In genomic region chr9:35700942-35701341, GRCh38 we compare ENCODE assay signal across 21 cellular contexts.
"Had no signal": no experiment of that assay in that cellular context is flagged by ENCODE, and none has a peak within 500 bp of the region (broad histone marks: within the 10 kb centered on the region; RNA-seq: fewer than 3 reads in every experiment).

No MANE protein-coding gene starts in this region.

- H3K4me1 ChIP-seq: SJCRH30 had no signal

- H3K9me3 ChIP-seq: adrenal gland, body of pancreas, SJCRH30, SK-N-SH had no signal

- H3K4me3 ChIP-seq: adrenal gland, body of pancreas, SJCRH30 had no signal

- FAIRE-seq: bronchial epithelial cell had no signal

- H3K27ac ChIP-seq: body of pancreas, SJCRH30, WERI-Rb-1 had no signal

- DNase-seq: activated CD4-positive, alpha-beta T cell treated with anti-CD3 and anti-CD28 coated beads for 4 hours; activated CD8-positive, alpha-beta memory T cell treated with anti-CD3 and anti-CD28 coated beads, Interleukin-2, amount 50 U/mL, for 4 hours; activated CD8-positive, alpha-beta T cell treated with anti-CD3 and anti-CD28 coated beads for 36 hours; activated naive CD4-positive, alpha-beta T cell treated with anti-CD3 and anti-CD28 coated beads, Interleukin-2, amount 50 U/mL, for 16 hours; activated naive CD8-positive, alpha-beta T cell treated with anti-CD3 and anti-CD28 coated beads, Interleukin-2, amount 10 ng/mL, durations not matched to agents 7 days and 5 days; body of pancreas; IMR-90; KG1; NCI-H1092; NCI-H1417; NCI-H1930; NCI-H2171; NCI-H2227 treated with DMSO at 0.1 percent for 48 hours; NCI-H526; NCI-H774; SJCRH30; SK-N-SH; T-helper 1 cell; WERI-Rb-1 had no signal

- H3K4me2 ChIP-seq: SK-N-SH had no signal

- H3K27me3 ChIP-seq: adrenal gland, body of pancreas, SJCRH30 had no signal

- H3K9ac ChIP-seq: SK-N-SH had no signal

- ATAC-seq: activated CD8-positive, alpha-beta T cell treated with anti-CD3 and anti-CD28 coated beads for 36 hours; body of pancreas had no signal
